ENCODE assay signal across 34 cellular contexts in genomic region chr17:58107306-58107705, GRCh38. TPM values are rescaled to one million over a fixed set of nuclear protein-coding genes. Genes with fewer than 3 reads are reported as not detected.
"Had no signal": no experiment of that assay in that cellular context is flagged by ENCODE, and none has a peak within 500 bp of the region (broad histone marks: within the 10 kb centered on the region; RNA-seq: fewer than 3 reads in every experiment).

No MANE protein-coding gene starts in this region.

- FAIRE-seq: endometrium, islet of Langerhans, keratinocyte had no signal

- H3K36me3 ChIP-seq: colonic mucosa, esophagus squamous epithelium, gastrocnemius medialis, heart right ventricle, left lung, lower lobe of right lung had no signal

- ATAC-seq: effector memory CD8-positive, alpha-beta T cell; esophagus mucosa; gastrocnemius medialis; heart right ventricle; left cardiac atrium; left lung; left ventricle myocardium superior; lower lobe of right lung; mucosa of descending colon had no signal

- H3K4me3 ChIP-seq: colonic mucosa, esophagus squamous epithelium, gastrocnemius medialis, heart right ventricle, left lung, lower lobe of right lung, mucosa of descending colon had no signal

- H3K4me1 ChIP-seq: colonic mucosa, esophagus squamous epithelium, gastrocnemius medialis, heart right ventricle, left lung, lower lobe of right lung had no signal

- H3K9me3 ChIP-seq: colonic mucosa, esophagus squamous epithelium, gastrocnemius medialis, heart right ventricle, left lung, lower lobe of right lung, mucosa of descending colon had no signal

- DNase-seq: colonic mucosa; cortex of kidney; effector CD8-positive, alpha-beta T cell; effector memory CD8-positive, alpha-beta T cell; endodermal cell; erythroblast; esophagus squamous epithelium; foreskin fibroblast; foreskin melanocyte; gastrocnemius medialis; glutamatergic neuron; head of caudate nucleus; heart right ventricle; hippocampal formation; left cardiac atrium; left lung; left ventricle myocardium superior; lower lobe of right lung; mesenchymal stem cell; mucosa of descending colon; naive B cell had no signal

- H3K27me3 ChIP-seq: colonic mucosa, esophagus squamous epithelium, gastrocnemius medialis, heart right ventricle, left lung had no signal

- H3K27ac ChIP-seq: colonic mucosa, epithelial cell of prostate, esophagus squamous epithelium, gastrocnemius medialis, heart right ventricle, left lung, lower lobe of right lung had no signal

RNA-seq across cellular contexts. Expression of gene OR4D1, which starts 40.9 kb away (rescaled TPM):
- total RNA-seq: colonic mucosa, dermis microvascular lymphatic vessel endothelial cell, esophagus mucosa, esophagus squamous epithelium, gastrocnemius medialis, glomerular endothelial cell, kidney epithelial cell, left cardiac atrium, left lung, left ventricle myocardium superior, lower lobe of right lung, lung microvascular endothelial cell, mesenteric fat pad, mesothelial cell of epicardium, mucosa of descending colon, myocyte had no signal
- polyA plus RNA-seq: heart right ventricle, keratinocyte had no signal

RNA-seq across cellular contexts. Expression of gene OR4D2, which starts 59.5 kb away (rescaled TPM):
- total RNA-seq: colonic mucosa, dermis microvascular lymphatic vessel endothelial cell, endodermal cell, esophagus mucosa, esophagus squamous epithelium, gastrocnemius medialis, glomerular endothelial cell, heart right ventricle, kidney epithelial cell, left cardiac atrium, left lung, left ventricle myocardium superior, lower leg skin, lower lobe of right lung, lung microvascular endothelial cell, mesenteric fat pad, mesothelial cell of epicardium, mucosa of descending colon, myocyte had no signal
- polyA plus RNA-seq: heart right ventricle, keratinocyte had no signal
